20 cellular contexts compared by ENCODE assay signal in the genomic region with DNA sequence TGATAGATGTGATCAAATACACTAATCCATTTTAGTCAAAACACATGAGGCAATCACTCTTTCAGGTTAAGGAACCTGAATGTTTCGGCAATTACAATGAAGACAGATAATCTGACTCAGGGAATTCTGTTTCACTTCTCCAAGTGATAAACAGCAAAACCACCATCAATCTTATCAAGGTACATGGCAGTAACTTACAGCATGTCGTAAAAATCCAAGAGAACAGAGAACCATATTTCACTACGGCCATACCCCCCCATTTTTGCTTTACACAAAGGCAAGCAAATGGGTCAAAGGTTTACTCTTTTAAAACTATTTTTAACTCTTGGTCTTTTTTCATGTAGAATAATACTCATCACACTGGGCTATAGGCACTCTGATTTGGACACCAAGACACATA.
A peak's percentile ranks its signal among the peaks of the same experiment; 100 is the strongest.
DNase-seq lines count a peak whose midpoint lies in the region; FAIRE-seq and TF ChIP-seq lines count a peak whose summit lies in the region.
"Had no signal": no experiment of that assay in that cellular context is flagged by ENCODE, and none has a peak within 500 bp of the region (broad histone marks: within the 10 kb centered on the region; RNA-seq: fewer than 3 reads in every experiment).

No MANE protein-coding gene starts in this region.

- no peak overlapping the region for H3K4me3 ChIP-seq in astrocyte (ENCODE audit: insufficient read depth, low read depth, low read length)
- no peak overlapping the region for H3K4me3 ChIP-seq in testis
- H3K4me3 ChIP-seq: BLaER1 treated with 17β-estradiol and CSF1 and Interleukin-3, amounts not matched to agents 10 nM and 100 nM had no signal

- no peaks in the 10 kb centered on the region for H3K79me2 ChIP-seq in astrocyte (ENCODE audit: insufficient read depth, low read length)

- no peak for TF ChIP-seq POLR2A in testis (IDR thresholded peaks at IDR 0.05)

- TF ChIP-seq CTCF in astrocyte (IDR thresholded peaks at IDR 0.05; ENCODE audit: insufficient read depth, low read depth, low read length) (no peak), nephron progenitor cell (IDR thresholded peaks at IDR 0.05) (no peak), testis (IDR thresholded peaks at IDR 0.05) (no peak), CD14-positive monocyte (IDR thresholded peaks at IDR 0.05) (no peak)

- H3K4me3 Mint-ChIP-seq in astrocyte (ENCODE audit: unreplicated experiment) = no peak overlapping the region
- no peak overlapping the region for H3K4me3 Mint-ChIP-seq in nephron progenitor cell
- no peak overlapping the region for H3K4me3 Mint-ChIP-seq in CD14-positive monocyte
- H3K4me3 Mint-ChIP-seq: B cell; CD4-positive, CD25-positive, alpha-beta regulatory T cell; CD8-positive, alpha-beta memory T cell; HFFc6; IgD-negative memory B cell had no signal

- CTCF ChIA-PET in HEK293T (lab: Yijun Ruan, JAX) = no interaction called here

- H3K27ac ChIP-seq in astrocyte (ENCODE audit: low read depth, low read length) = no peak overlapping the region
- no peak overlapping the region for H3K27ac ChIP-seq in testis
- H3K27ac ChIP-seq: BLaER1 treated with 17β-estradiol and CSF1 and Interleukin-3, amounts not matched to agents 10 nM and 100 nM had no signal

- H3K9ac ChIP-seq in astrocyte (ENCODE audit: low read length) = no peak overlapping the region
- H3K9ac ChIP-seq: BLaER1 treated with 17β-estradiol and CSF1 and Interleukin-3, amounts not matched to agents 10 nM and 100 nM had no signal

- H2AFZ ChIP-seq in astrocyte (ENCODE audit: low read depth, low read length) = no peak overlapping the region

- H3K4me2 ChIP-seq in astrocyte (ENCODE audit: low read length) = no peak overlapping the region
- H3K4me2 ChIP-seq: BLaER1 treated with 17β-estradiol and CSF1 and Interleukin-3, amounts not matched to agents 10 nM and 100 nM had no signal

- H3K27ac Mint-ChIP-seq in astrocyte (ENCODE audit: unreplicated experiment) (no peak overlapping the region), nephron progenitor cell (peak overlapping the region; percentile 41), CD14-positive monocyte (no peak overlapping the region)
- H3K27ac Mint-ChIP-seq: B cell; CD4-positive, CD25-positive, alpha-beta regulatory T cell; CD8-positive, alpha-beta memory T cell; HFFc6; IgD-negative memory B cell had no signal

- POLR2A ChIA-PET in HEK293T (lab: Yijun Ruan, JAX) = no interaction called here

- intact Hi-C loops in testis (cut with DNase I; ENCODE audit: low total_unique reads) (no loop called here), CD14-positive monocyte (cut with micrococcal nuclease) (no loop called here)

- DNase-seq in HEK293T (ENCODE audit: extremely low spot score) = no peak
- DNase-seq in astrocyte (ENCODE audit: low read depth) = no peak
- no peak for DNase-seq in nephron progenitor cell
- no peak for DNase-seq in activated T-cell treated with anti-CD3 and anti-CD28 coated beads, Interleukin-2, amount 50 U/mL, for 48 hours
- no peak for DNase-seq in testis
- DNase-seq in CD14-positive monocyte (ENCODE audit: low spot score) = no peak
- DNase-seq: CD4-positive, CD25-positive, alpha-beta regulatory T cell; CD8-positive, alpha-beta memory T cell; COR-L47; HCEC 1CT; HFFc6 had no signal

- no peaks in the 10 kb centered on the region for H3K27me3 ChIP-seq in astrocyte (ENCODE audit: insufficient read depth, low read length)
- no peaks in the 10 kb centered on the region for H3K27me3 ChIP-seq in testis
- H3K27me3 ChIP-seq: BLaER1 treated with 17β-estradiol and CSF1 and Interleukin-3, amounts not matched to agents 10 nM and 100 nM had no signal

- FAIRE-seq in astrocyte (lab: Jason Lieb, UNC) = peak; percentile 13
- FAIRE-seq: D721Med, G401.6, GM12891, GM19239, H54, HTR-8/SVneo had no signal

- 81 to 88% methylated on average over 3 of the region's 3 CpGs for WGBS in testis, 2 donors

- H3K4me1 Mint-ChIP-seq in astrocyte (ENCODE audit: low read depth, unreplicated experiment) = peaks cover 5% of the 10 kb centered on the region
- H3K4me1 Mint-ChIP-seq in nephron progenitor cell = peaks cover 54% of the 10 kb centered on the region
- no peaks in the 10 kb centered on the region for H3K4me1 Mint-ChIP-seq in CD14-positive monocyte
- H3K4me1 Mint-ChIP-seq: B cell; CD4-positive, CD25-positive, alpha-beta regulatory T cell; CD8-positive, alpha-beta memory T cell had no signal

- H3K27me3 Mint-ChIP-seq in astrocyte (ENCODE audit: low read depth, unreplicated experiment) = no peaks in the 10 kb centered on the region
- peaks cover 2% of the 10 kb centered on the region for H3K27me3 Mint-ChIP-seq in nephron progenitor cell (ENCODE audit: low read depth, poor library complexity)
- no peaks in the 10 kb centered on the region for H3K27me3 Mint-ChIP-seq in CD14-positive monocyte (ENCODE audit: low read depth in 3 of 3)
- H3K27me3 Mint-ChIP-seq: B cell had no signal

- H3K9me3 ChIP-seq in astrocyte (ENCODE audit: insufficient read depth, low read depth, low read length) = no peaks in the 10 kb centered on the region
- no peaks in the 10 kb centered on the region for H3K9me3 ChIP-seq in testis
- H3K9me3 ChIP-seq: BLaER1 treated with 17β-estradiol and CSF1 and Interleukin-3, amounts not matched to agents 10 nM and 100 nM had no signal

- H3K9me3 Mint-ChIP-seq in astrocyte (ENCODE audit: unreplicated experiment) (no peaks in the 10 kb centered on the region), nephron progenitor cell (no peaks in the 10 kb centered on the region), CD14-positive monocyte (no peaks in the 10 kb centered on the region)
- H3K9me3 Mint-ChIP-seq: CD4-positive, CD25-positive, alpha-beta regulatory T cell; CD8-positive, alpha-beta memory T cell; HFFc6; IgD-negative memory B cell had no signal

- no peaks in the 10 kb centered on the region for H4K20me1 ChIP-seq in astrocyte (ENCODE audit: insufficient read depth, low read length)
- H4K20me1 ChIP-seq: BLaER1 treated with 17β-estradiol and CSF1 and Interleukin-3, amounts not matched to agents 10 nM and 100 nM had no signal

- H3K36me3 Mint-ChIP-seq in astrocyte (ENCODE audit: low read depth, unreplicated experiment) (no peaks in the 10 kb centered on the region), nephron progenitor cell (ENCODE audit: low read depth) (peaks cover 20% of the 10 kb centered on the region), CD14-positive monocyte (peaks cover 3 to 9% of the 10 kb centered on the region in 2 donors)
- H3K36me3 Mint-ChIP-seq: CD4-positive, CD25-positive, alpha-beta regulatory T cell; CD8-positive, alpha-beta memory T cell; IgD-negative memory B cell had no signal

- H3K4me1 ChIP-seq in astrocyte (ENCODE audit: insufficient read depth, low read length) (peaks cover 10% of the 10 kb centered on the region), testis (no peaks in the 10 kb centered on the region)
- H3K4me1 ChIP-seq: BLaER1 treated with 17β-estradiol and CSF1 and Interleukin-3, amounts not matched to agents 10 nM and 100 nM had no signal

- no peaks in the 10 kb centered on the region for H3K36me3 ChIP-seq in astrocyte (ENCODE audit: insufficient read depth, low read length)
- H3K36me3 ChIP-seq in testis (ENCODE audit: low read depth, missing control alignments) = no peaks in the 10 kb centered on the region
- H3K36me3 ChIP-seq: BLaER1 treated with 17β-estradiol and CSF1 and Interleukin-3, amounts not matched to agents 10 nM and 100 nM had no signal

TF ChIP-seq in HEK293T, 16 proteins besides CTCF, POLR2A, EP300 and RAD21:
- no peak for TF ChIP-seq FOXA1 (IDR thresholded peaks at IDR 0.05)
- no peak for TF ChIP-seq ARNT (IDR thresholded peaks at IDR 0.05)
- TF ChIP-seq, protein P1, sequence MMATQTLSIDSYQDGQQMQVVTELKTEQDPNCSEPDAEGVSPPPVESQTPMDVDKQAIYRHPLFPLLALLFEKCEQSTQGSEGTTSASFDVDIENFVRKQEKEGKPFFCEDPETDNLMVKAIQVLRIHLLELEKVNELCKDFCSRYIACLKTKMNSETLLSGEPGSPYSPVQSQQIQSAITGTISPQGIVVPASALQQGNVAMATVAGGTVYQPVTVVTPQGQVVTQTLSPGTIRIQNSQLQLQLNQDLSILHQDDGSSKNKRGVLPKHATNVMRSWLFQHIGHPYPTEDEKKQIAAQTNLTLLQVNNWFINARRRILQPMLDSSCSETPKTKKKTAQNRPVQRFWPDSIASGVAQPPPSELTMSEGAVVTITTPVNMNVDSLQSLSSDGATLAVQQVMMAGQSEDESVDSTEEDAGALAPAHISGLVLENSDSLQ (IDR thresholded peaks at IDR 0.05) = peak; percentile 56
- no peak for TF ChIP-seq CTBP1 (IDR thresholded peaks at IDR 0.05; ENCODE audit: borderline replicate concordance)
- TF ChIP-seq ELF4 (IDR thresholded peaks at IDR 0.05) = no peak
- no peak for TF ChIP-seq L3MBTL2 (conservative IDR thresholded peaks at IDR 0.05)
